14 cellular contexts compared by ENCODE assay signal in genomic region chr11:2702771-2703486, GRCh38. TPM values are rescaled to one million over a fixed set of nuclear protein-coding genes. Genes with fewer than 3 reads are reported as not detected.
A peak's percentile ranks its signal among the peaks of the same experiment; 100 is the strongest.
DNase-seq lines count a peak whose midpoint lies in the region; ATAC-seq and TF ChIP-seq lines count a peak whose summit lies in the region.
"Had no signal": no experiment of that assay in that cellular context is flagged by ENCODE, and none has a peak within 500 bp of the region (broad histone marks: within the 10 kb centered on the region; RNA-seq: fewer than 3 reads in every experiment).

No MANE protein-coding gene starts in this region.

- H3K9me2 ChIP-seq in GM23338 (ENCODE audit: insufficient read depth): no peaks in the 10 kb centered on the region
- H3K9me2 ChIP-seq in OCI-LY7 (ENCODE audit: insufficient read depth, low read length): no peaks in the 10 kb centered on the region

- TF ChIP-seq CTCF in GM23338 (conservative IDR thresholded peaks at IDR 0.05; ENCODE audit: low read depth in 2 of 2) (no peak), OCI-LY7 (conservative IDR thresholded peaks at IDR 0.05; ENCODE audit: low read length) (no peak), sigmoid colon (IDR thresholded peaks at IDR 0.05) (no peak)

- H3K36me3 ChIP-seq in GM23338 (ENCODE audit: insufficient read depth) (no peaks in the 10 kb centered on the region), OCI-LY7 (ENCODE audit: insufficient read depth, low read length) (no peaks in the 10 kb centered on the region), sigmoid colon (no peaks in the 10 kb centered on the region)
- H3K36me3 ChIP-seq: pancreas had no signal

- H4K20me1 ChIP-seq in GM23338 (replicated peaks; ENCODE audit: insufficient read depth) (no peaks in the 10 kb centered on the region; the same call in 1 of the 2 replicates), OCI-LY7 (ENCODE audit: insufficient read depth, low read length) (0 out of 2 replicates have a peak, but pooled peaks cover 3% of the 10 kb centered on the region)

- 77 to 87% methylated on average over 19 of the region's 19 CpGs for WGBS in sigmoid colon, 2 donors

- intact Hi-C loops in OCI-LY7 (cut with micrococcal nuclease; ENCODE audit: unreplicated experiment) (no loop called here), sigmoid colon (cut with DNase I) (no loop called here)

- no peaks in the 10 kb centered on the region for H3F3A ChIP-seq in GM23338 (replicated peaks; ENCODE audit: low read depth)

- peaks cover 28% of the 10 kb centered on the region for H3K4me1 Mint-ChIP-seq in GM23338

- H3K27me3 ChIP-seq in GM23338 (ENCODE audit: insufficient read depth): peaks cover 59% of the 10 kb centered on the region
- no peaks in the 10 kb centered on the region for H3K27me3 ChIP-seq in layer of hippocampus (ENCODE audit: control insufficient read depth, insufficient read depth, low read length)
- no peaks in the 10 kb centered on the region for H3K27me3 ChIP-seq in sigmoid colon
- H3K27me3 ChIP-seq: pancreas had no signal

- peaks cover 62% of the 10 kb centered on the region for H3K27me3 Mint-ChIP-seq in GM23338 (ENCODE audit: insufficient read depth, low read depth, poor library complexity)

- no peak overlapping the region for H3K27ac Mint-ChIP-seq in GM23338
- H3K27ac Mint-ChIP-seq: activated CD8-positive, alpha-beta T cell treated with anti-CD3 and anti-CD28 coated beads, Interleukin-2, amount 10 ng/mL, durations not matched to agents 7 days and 5 days; CD14-positive monocyte; T-cell had no signal

- no peak for TF ChIP-seq EP300 in sigmoid colon (IDR thresholded peaks at IDR 0.05)

- BruUV-seq in OCI-LY7 (replicated peaks; lab: Mats Ljungman, UMichigan): no TSS peak

- H3K4me3 ChIP-seq in GM23338: no peak overlapping the region
- peak overlapping the region; percentile 28 for H3K4me3 ChIP-seq in OCI-LY7 (ENCODE audit: low read depth, low read length, poor library complexity, severe bottlenecking)
- no peak overlapping the region for H3K4me3 ChIP-seq in sigmoid colon
- H3K4me3 ChIP-seq: pancreas had no signal

- H3K4me1 ChIP-seq in GM23338 (ENCODE audit: insufficient read depth) (peaks cover 9% of the 10 kb centered on the region; the same call in 1 of the 2 replicates), OCI-LY7 (ENCODE audit: insufficient read depth, low read length, poor library complexity, severe bottlenecking) (peaks cover 41% of the 10 kb centered on the region), sigmoid colon (peaks cover 0 to 5% (median 4%) of the 10 kb centered on the region in 4 donors)
- H3K4me1 ChIP-seq: pancreas had no signal

- no peak overlapping the region for H3K27ac ChIP-seq in GM23338 (ENCODE audit: low read depth)
- H3K27ac ChIP-seq in OCI-LY7 (ENCODE audit: low read depth, low read length, poor library complexity, severe bottlenecking): peak overlapping the region; percentile 22
- peak overlapping the region; percentile 8 for H3K27ac ChIP-seq in layer of hippocampus (ENCODE audit: low read depth, low read length)
- no peak overlapping the region for H3K27ac ChIP-seq in sigmoid colon
- H3K27ac ChIP-seq: pancreas, VCaP had no signal

- ATAC-seq in GM23338 (no peak), HG03442 (IDR thresholded peaks at IDR 0.05; ENCODE audit: unreplicated experiment) (no peak)
- ATAC-seq: activated CD8-positive, alpha-beta T cell treated with anti-CD3 and anti-CD28 coated beads, Interleukin-2, amount 10 ng/mL, durations not matched to agents 7 days and 5 days; pancreas; T-cell had no signal

- POLR2A ChIA-PET in OCI-LY7 (lab: Charles Lee): interaction anchor here (1.1 kb wide), 1 partner anchor 10 kb away, joined by 3 read pairs; no protein-coding TSS in a partner anchor

- peaks cover 31% of the 10 kb centered on the region for H3K9me3 Mint-ChIP-seq in GM23338

- no peak overlapping the region for H3K4me3 Mint-ChIP-seq in GM23338
- H3K4me3 Mint-ChIP-seq: activated CD8-positive, alpha-beta T cell treated with anti-CD3 and anti-CD28 coated beads, Interleukin-2, amount 10 ng/mL, durations not matched to agents 7 days and 5 days; CD14-positive monocyte; T-cell had no signal

- DNase-seq in GM23338 (ENCODE audit: low spot score): no peak
- no peak for DNase-seq in OCI-LY7 (ENCODE audit: low spot score)
- DNase-seq in sigmoid colon: peak; percentile 48
- DNase-seq in NCI-H146 treated with DMSO at 0.1 percent for 48 hours (lab: John Stamatoyannopoulos, UW; ENCODE audit: unreplicated experiment): no peak
- DNase-seq in midbrain (lab: John Stamatoyannopoulos, UW): no peak
- DNase-seq: activated CD8-positive, alpha-beta T cell treated with anti-CD3 and anti-CD28 coated beads, Interleukin-2, amount 10 ng/mL, durations not matched to agents 7 days and 5 days; NCI-H2081; NCI-H774; T-cell had no signal

- H3K79me2 ChIP-seq in GM23338 (replicated peaks; ENCODE audit: insufficient read depth) (peaks cover 14% of the 10 kb centered on the region), OCI-LY7 (ENCODE audit: insufficient read depth, low read depth, low read length) (peaks cover 13% of the 10 kb centered on the region; the same call in 1 of the 2 replicates)

- peaks cover 35% of the 10 kb centered on the region for H3K36me3 Mint-ChIP-seq in GM23338 (ENCODE audit: low read depth)

- no peak for TF ChIP-seq POLR2A in sigmoid colon (IDR thresholded peaks at IDR 0.05)

- H3K9me3 ChIP-seq in OCI-LY7 (ENCODE audit: low read length) (no peaks in the 10 kb centered on the region), sigmoid colon (no peaks in the 10 kb centered on the region)
- H3K9me3 ChIP-seq: pancreas had no signal

- H3K4me2 ChIP-seq in GM23338: peak overlapping the region; percentile 38
- H3K4me2 ChIP-seq in OCI-LY7 (ENCODE audit: low read length): peak overlapping the region; percentile 69

- H2AFZ ChIP-seq in GM23338 (peak overlapping the region; percentile 87; the same call in 1 of the 2 replicates), OCI-LY7 (ENCODE audit: low read length) (peak overlapping the region; percentile 71; the same call in 1 of the 2 replicates)

- CTCF ChIA-PET in OCI-LY7 (lab: Charles Lee; ENCODE audit: unreplicated experiment): no interaction called here

TF ChIP-seq in GM23338, 12 proteins besides CTCF, POLR2A, EP300 and RAD21 (continues in another document):
- no peak for TF ChIP-seq ZNF331 (CRISPR knock-in tag; IDR thresholded peaks at IDR 0.05; ENCODE audit: low read depth)
- TF ChIP-seq NANOG (IDR thresholded peaks at IDR 0.05; ENCODE audit: borderline replicate concordance): no peak

RNA-seq across cellular contexts. Expression of gene KCNQ1OT1, which starts 3.1 kb away (rescaled TPM):
- total RNA-seq in GM23338 (2014; rRNA removed; shearing (Covaris generic)): 2.8 and 4.2 TPM in 2 replicates
- polyA plus RNA-seq in GM23338 (2016; fragmentation: Nextera tagmentation; extraction: Ambion mirVana) (0.89 and 1.5 TPM in 2 replicates), sigmoid colon (under 1 TPM; under 0.01 to 0.32 (median under 0.01) TPM)
- 2.5 and 2.9 TPM in 2 replicates for total RNA-seq in OCI-LY7 (2014; rRNA removed; shearing (Covaris generic))
- total RNA-seq in OCI-LY7 (2022) (3.4 TPM in 2 replicates), sigmoid colon (1 to 10 TPM in 3 of 4 donors, under 1 TPM in 1; 0.99 to 3.6 (median 1.4) TPM)

Comparison
In these comparisons a context has a peak if more than half of its experiments do, and no peak if none do; other contexts are left out.
1. H3K27ac ChIP-seq: peak in OCI-LY7 (single experiment) and layer of hippocampus (single experiment); none in GM23338 (single experiment) and sigmoid colon (0 of 4).